ENCODE assay signal across 1 cellular context in genomic region chr2:226618875-226619605, GRCh38.
TF ChIP-seq lines count a peak whose summit lies in the region.

No MANE protein-coding gene starts in this region.

TF ChIP-seq in HepG2, 621 proteins besides CTCF, POLR2A, EP300 and RAD21 (continued from another document and continues in another):
- TF ChIP-seq, protein P1, sequence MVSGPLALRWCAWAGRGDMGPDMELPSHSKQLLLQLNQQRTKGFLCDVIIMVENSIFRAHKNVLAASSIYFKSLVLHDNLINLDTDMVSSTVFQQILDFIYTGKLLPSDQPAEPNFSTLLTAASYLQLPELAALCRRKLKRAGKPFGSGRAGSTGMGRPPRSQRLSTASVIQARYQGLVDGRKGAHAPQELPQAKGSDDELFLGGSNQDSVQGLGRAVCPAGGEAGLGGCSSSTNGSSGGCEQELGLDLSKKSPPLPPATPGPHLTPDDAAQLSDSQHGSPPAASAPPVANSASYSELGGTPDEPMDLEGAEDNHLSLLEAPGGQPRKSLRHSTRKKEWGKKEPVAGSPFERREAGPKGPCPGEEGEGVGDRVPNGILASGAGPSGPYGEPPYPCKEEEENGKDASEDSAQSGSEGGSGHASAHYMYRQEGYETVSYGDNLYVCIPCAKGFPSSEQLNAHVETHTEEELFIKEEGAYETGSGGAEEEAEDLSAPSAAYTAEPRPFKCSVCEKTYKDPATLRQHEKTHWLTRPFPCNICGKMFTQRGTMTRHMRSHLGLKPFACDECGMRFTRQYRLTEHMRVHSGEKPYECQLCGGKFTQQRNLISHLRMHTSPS (CRISPR knock-in tag; IDR thresholded peaks at IDR 0.05; ENCODE audit: low read depth) = no peak
- TF ChIP-seq ZNF263 (CRISPR knock-in tag; IDR thresholded peaks at IDR 0.05) = no peak
- no peak for TF ChIP-seq MEIS2 (CRISPR knock-in tag; IDR thresholded peaks at IDR 0.05)
- peak; percentile 74; the same call in 1 of the 2 replicates for TF ChIP-seq ZNF556 (CRISPR knock-in tag; IDR thresholded peaks at IDR 0.05; ENCODE audit: borderline replicate concordance)
- TF ChIP-seq SNAPC2 (CRISPR knock-in tag; IDR thresholded peaks at IDR 0.05) = peak; percentile 74; the same call in 1 of the 2 replicates
- TF ChIP-seq ZNF775 (CRISPR knock-in tag; IDR thresholded peaks at IDR 0.05; ENCODE audit: borderline replicate concordance) = no peak
- TF ChIP-seq HOXA7 (CRISPR knock-in tag; IDR thresholded peaks at IDR 0.05) = no peak
- no peak for TF ChIP-seq MTERF4 (CRISPR knock-in tag; IDR thresholded peaks at IDR 0.05)
- no peak; the same call in 1 of the 2 replicates for TF ChIP-seq YEATS4 (CRISPR knock-in tag; IDR thresholded peaks at IDR 0.05; ENCODE audit: borderline replicate concordance)
- TF ChIP-seq SP140L (CRISPR knock-in tag; IDR thresholded peaks at IDR 0.05; ENCODE audit: borderline replicate concordance) = peak; percentile 62; the same call in 1 of the 2 replicates
- TF ChIP-seq HNRNPH1 (optimal IDR thresholded peaks at IDR 0.05; ENCODE audit: low read depth, low read length) = no peak
- TF ChIP-seq, protein P2, sequence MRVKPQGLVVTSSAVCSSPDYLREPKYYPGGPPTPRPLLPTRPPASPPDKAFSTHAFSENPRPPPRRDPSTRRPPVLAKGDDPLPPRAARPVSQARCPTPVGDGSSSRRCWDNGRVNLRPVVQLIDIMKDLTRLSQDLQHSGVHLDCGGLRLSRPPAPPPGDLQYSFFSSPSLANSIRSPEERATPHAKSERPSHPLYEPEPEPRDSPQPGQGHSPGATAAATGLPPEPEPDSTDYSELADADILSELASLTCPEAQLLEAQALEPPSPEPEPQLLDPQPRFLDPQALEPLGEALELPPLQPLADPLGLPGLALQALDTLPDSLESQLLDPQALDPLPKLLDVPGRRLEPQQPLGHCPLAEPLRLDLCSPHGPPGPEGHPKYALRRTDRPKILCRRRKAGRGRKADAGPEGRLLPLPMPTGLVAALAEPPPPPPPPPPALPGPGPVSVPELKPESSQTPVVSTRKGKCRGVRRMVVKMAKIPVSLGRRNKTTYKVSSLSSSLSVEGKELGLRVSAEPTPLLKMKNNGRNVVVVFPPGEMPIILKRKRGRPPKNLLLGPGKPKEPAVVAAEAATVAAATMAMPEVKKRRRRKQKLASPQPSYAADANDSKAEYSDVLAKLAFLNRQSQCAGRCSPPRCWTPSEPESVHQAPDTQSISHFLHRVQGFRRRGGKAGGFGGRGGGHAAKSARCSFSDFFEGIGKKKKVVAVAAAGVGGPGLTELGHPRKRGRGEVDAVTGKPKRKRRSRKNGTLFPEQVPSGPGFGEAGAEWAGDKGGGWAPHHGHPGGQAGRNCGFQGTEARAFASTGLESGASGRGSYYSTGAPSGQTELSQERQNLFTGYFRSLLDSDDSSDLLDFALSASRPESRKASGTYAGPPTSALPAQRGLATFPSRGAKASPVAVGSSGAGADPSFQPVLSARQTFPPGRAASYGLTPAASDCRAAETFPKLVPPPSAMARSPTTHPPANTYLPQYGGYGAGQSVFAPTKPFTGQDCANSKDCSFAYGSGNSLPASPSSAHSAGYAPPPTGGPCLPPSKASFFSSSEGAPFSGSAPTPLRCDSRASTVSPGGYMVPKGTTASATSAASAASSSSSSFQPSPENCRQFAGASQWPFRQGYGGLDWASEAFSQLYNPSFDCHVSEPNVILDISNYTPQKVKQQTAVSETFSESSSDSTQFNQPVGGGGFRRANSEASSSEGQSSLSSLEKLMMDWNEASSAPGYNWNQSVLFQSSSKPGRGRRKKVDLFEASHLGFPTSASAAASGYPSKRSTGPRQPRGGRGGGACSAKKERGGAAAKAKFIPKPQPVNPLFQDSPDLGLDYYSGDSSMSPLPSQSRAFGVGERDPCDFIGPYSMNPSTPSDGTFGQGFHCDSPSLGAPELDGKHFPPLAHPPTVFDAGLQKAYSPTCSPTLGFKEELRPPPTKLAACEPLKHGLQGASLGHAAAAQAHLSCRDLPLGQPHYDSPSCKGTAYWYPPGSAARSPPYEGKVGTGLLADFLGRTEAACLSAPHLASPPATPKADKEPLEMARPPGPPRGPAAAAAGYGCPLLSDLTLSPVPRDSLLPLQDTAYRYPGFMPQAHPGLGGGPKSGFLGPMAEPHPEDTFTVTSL (CRISPR knock-in tag; IDR thresholded peaks at IDR 0.05; ENCODE audit: borderline replicate concordance) = peak; percentile 99
- no peak for TF ChIP-seq ZSCAN31 (CRISPR knock-in tag; IDR thresholded peaks at IDR 0.05; ENCODE audit: low read depth)
- TF ChIP-seq ZFP41 (CRISPR knock-in tag; IDR thresholded peaks at IDR 0.05; ENCODE audit: borderline replicate concordance) = no peak
- TF ChIP-seq NAIF1 (CRISPR knock-in tag; IDR thresholded peaks at IDR 0.05; ENCODE audit: borderline replicate concordance) = no peak; the same call in 1 of the 2 replicates
- no peak for TF ChIP-seq ZFP82 (CRISPR knock-in tag; IDR thresholded peaks at IDR 0.05; ENCODE audit: borderline replicate concordance)
- no peak for TF ChIP-seq ZNF574 (CRISPR knock-in tag; IDR thresholded peaks at IDR 0.05)
- no peak for TF ChIP-seq ZBTB2 (CRISPR knock-in tag; IDR thresholded peaks at IDR 0.05; ENCODE audit: low read depth)
- no peak for TF ChIP-seq GPN1 (CRISPR knock-in tag; IDR thresholded peaks at IDR 0.05; ENCODE audit: borderline replicate concordance)
- TF ChIP-seq POGZ (CRISPR knock-in tag; IDR thresholded peaks at IDR 0.05) = peak; percentile 99
- no peak for TF ChIP-seq BORCS8-MEF2B (CRISPR knock-in tag; IDR thresholded peaks at IDR 0.05)
- no peak for TF ChIP-seq DMTF1 (CRISPR knock-in tag; IDR thresholded peaks at IDR 0.05)
- TF ChIP-seq, protein P3, sequence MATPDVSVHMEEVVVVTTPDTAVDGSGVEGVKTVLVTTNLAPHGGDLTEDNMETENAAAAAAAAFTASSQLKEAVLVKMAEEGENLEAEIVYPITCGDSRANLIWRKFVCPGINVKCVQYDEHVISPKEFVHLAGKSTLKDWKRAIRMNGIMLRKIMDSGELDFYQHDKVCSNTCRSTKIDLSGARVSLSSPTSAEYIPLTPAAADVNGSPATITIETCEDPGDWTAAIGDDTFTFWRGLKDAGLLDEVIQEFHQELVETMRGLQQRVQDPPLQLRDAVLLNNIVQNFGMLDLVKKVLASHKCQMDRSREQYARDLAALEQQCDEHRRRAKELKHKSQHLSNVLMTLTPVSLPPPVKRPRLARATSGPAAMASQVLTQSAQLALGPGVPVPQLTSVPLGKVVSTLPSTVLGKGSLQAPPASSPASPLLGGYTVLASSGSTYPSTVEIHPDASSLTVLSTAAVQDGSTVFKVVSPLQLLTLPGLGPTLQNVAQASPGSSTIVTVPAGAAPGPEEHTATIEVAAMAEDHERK (CRISPR knock-in tag; IDR thresholded peaks at IDR 0.05; ENCODE audit: low read depth) = no peak
- peak; percentile 98 for TF ChIP-seq HNF4G (IDR thresholded peaks at IDR 0.05; ENCODE audit: borderline replicate concordance, low read depth, low read length)
- TF ChIP-seq HNF4G (CRISPR knock-in tag; IDR thresholded peaks at IDR 0.05; ENCODE audit: borderline replicate concordance, low read depth) = peak; percentile 74; the same call in 1 of the 2 replicates
- TF ChIP-seq ZBTB38 (CRISPR knock-in tag; IDR thresholded peaks at IDR 0.05) = no peak
- no peak for TF ChIP-seq E2F5 (CRISPR knock-in tag; conservative IDR thresholded peaks at IDR 0.05)
- TF ChIP-seq NFKB2 (CRISPR knock-in tag; IDR thresholded peaks at IDR 0.05; ENCODE audit: borderline replicate concordance) = no peak
- no peak for TF ChIP-seq ZNF296 (CRISPR knock-in tag; conservative IDR thresholded peaks at IDR 0.05)
- TF ChIP-seq ZNF354B (CRISPR knock-in tag; IDR thresholded peaks at IDR 0.05) = no peak
- no peak for TF ChIP-seq SRSF1 (optimal IDR thresholded peaks at IDR 0.05; ENCODE audit: low read depth, low read length)
- TF ChIP-seq ZNF597 (CRISPR knock-in tag; IDR thresholded peaks at IDR 0.05) = no peak
- TF ChIP-seq SP4 (CRISPR knock-in tag; IDR thresholded peaks at IDR 0.05) = no peak
- TF ChIP-seq TAF15 (IDR thresholded peaks at IDR 0.05; ENCODE audit: low read depth, low read length, poor library complexity, severe bottlenecking) = no peak
- peak; percentile 23 for TF ChIP-seq PHF5A (CRISPR knock-in tag; IDR thresholded peaks at IDR 0.05; ENCODE audit: low read depth, unreplicated experiment)
- TF ChIP-seq WIZ (CRISPR knock-in tag; IDR thresholded peaks at IDR 0.05) = no peak
- no peak for TF ChIP-seq ZNF326 (CRISPR knock-in tag; IDR thresholded peaks at IDR 0.05; ENCODE audit: borderline replicate concordance)
- TF ChIP-seq ZMYM3 (CRISPR knock-in tag; IDR thresholded peaks at IDR 0.05) = peak; percentile 22; the same call in 1 of the 2 replicates
- no peak for TF ChIP-seq SRSF4 (IDR thresholded peaks at IDR 0.05; ENCODE audit: low read depth, low read length, poor library complexity, severe bottlenecking)
- no peak for TF ChIP-seq NFIB (CRISPR knock-in tag; IDR thresholded peaks at IDR 0.05; ENCODE audit: borderline replicate concordance)
- TF ChIP-seq, protein P4, sequence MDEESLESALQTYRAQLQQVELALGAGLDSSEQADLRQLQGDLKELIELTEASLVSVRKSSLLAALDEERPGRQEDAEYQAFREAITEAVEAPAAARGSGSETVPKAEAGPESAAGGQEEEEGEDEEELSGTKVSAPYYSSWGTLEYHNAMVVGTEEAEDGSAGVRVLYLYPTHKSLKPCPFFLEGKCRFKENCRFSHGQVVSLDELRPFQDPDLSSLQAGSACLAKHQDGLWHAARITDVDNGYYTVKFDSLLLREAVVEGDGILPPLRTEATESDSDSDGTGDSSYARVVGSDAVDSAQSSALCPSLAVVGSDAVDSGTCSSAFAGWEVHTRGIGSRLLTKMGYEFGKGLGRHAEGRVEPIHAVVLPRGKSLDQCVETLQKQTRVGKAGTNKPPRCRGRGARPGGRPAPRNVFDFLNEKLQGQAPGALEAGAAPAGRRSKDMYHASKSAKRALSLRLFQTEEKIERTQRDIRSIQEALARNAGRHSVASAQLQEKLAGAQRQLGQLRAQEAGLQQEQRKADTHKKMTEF (CRISPR knock-in tag; IDR thresholded peaks at IDR 0.05) = peak; percentile 94
- no peak for TF ChIP-seq JDP2 (CRISPR knock-in tag; IDR thresholded peaks at IDR 0.05; ENCODE audit: borderline replicate concordance)
